Comparison of ENCODE assay signal across 8 cellular contexts in the genomic region with DNA sequence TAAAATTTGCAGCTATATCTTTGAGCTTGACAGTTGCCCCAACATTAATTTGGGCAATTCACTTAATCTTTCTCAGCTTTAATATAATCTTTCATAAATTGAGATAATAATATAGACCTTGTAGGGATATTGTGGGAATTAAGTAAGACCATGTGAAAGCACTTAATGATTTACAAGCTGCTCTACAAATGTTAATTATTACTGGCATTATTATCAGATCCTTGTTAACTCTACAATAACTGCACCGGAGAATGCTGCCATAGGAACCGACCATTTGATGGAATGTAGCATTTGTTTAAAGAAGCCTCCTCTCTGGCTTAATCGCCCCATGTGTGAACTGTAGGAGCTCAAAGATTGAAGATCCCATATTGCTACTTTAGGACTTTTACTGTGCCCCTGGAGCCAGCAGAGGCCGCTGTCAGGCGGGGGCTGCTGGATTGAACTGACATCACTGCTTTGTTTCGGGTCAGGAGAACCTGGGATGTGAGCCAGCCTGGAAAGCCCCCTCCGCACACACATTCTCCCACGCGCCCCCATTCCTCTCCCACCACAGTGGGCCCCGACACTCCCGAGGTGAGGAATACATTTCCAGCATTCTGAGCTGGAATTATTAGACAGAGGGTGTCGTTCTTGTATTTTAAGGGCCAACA.
DNase-seq lines count a peak whose midpoint lies in the region; ATAC-seq, FAIRE-seq and TF ChIP-seq lines count a peak whose summit lies in the region.

No MANE protein-coding gene starts in this region.

- no peaks in the 10 kb centered on the region for H3K9me1 ChIP-seq in IMR-90 (ENCODE audit: insufficient read depth, low read length)

- no peak overlapping the region for H3K18ac ChIP-seq in IMR-90 (ENCODE audit: low read depth, low read length)
- H3K18ac ChIP-seq in H1 (ENCODE audit: extremely low read depth, low read length), result no peak overlapping the region
- no peak overlapping the region for H3K18ac ChIP-seq in neuronal stem cell (ENCODE audit: low read length)

- no peak overlapping the region for H4K5ac ChIP-seq in IMR-90 (ENCODE audit: low read depth, low read length)
- H4K5ac ChIP-seq in H1 (ENCODE audit: insufficient read length, low read depth, low read length), result no peak overlapping the region

- H3K27ac ChIP-seq in IMR-90 (ENCODE audit: insufficient read depth, low read length) (no peak overlapping the region), H1 (ENCODE audit: low read depth, low read length) (no peak overlapping the region), neuronal stem cell (replicated peaks; ENCODE audit: low read length) (no peak overlapping the region)

- H3K36me3 ChIP-seq in IMR-90 (ENCODE audit: control insufficient read depth, insufficient read depth, low read length) (peaks cover 16% of the 10 kb centered on the region; the same call in 1 of the 2 replicates), H1 (ENCODE audit: control insufficient read depth in 2 of 4, insufficient read depth in 4 of 4, low read length in 3 of 4) (no peaks in the 10 kb centered on the region; a peak in 1 of 8 replicates), neuronal stem cell (replicated peaks in 1 of 2; ENCODE audit: control insufficient read depth in 2 of 2, insufficient read depth in 2 of 2, low read length in 2 of 2) (no peaks in the 10 kb centered on the region)

- no peak for FAIRE-seq in H1 (lab: Jason Lieb, UNC)

- CTCF ChIA-PET in IMR-90 (lab: Yijun Ruan, JAX) (interaction anchor here (0.5 to 1.5 kb wide), 6 partner anchors 9 to 517 kb away, joined by 3 to 11 read pairs (median 4); no protein-coding TSS in a partner anchor), H1 (lab: Charles Lee; ENCODE audit: partially characterized antibody) (interaction anchor here (0.6 to 3.0 kb wide), 53 partner anchors 9 to 1117 kb away, joined by 3 to 47 read pairs (median 4); no protein-coding TSS in a partner anchor)

- H4K8ac ChIP-seq in IMR-90 (ENCODE audit: low read depth in 2 of 2, low read length in 2 of 2), result no peak overlapping the region
- no peak overlapping the region for H4K8ac ChIP-seq in H1 (ENCODE audit: extremely low read depth, insufficient read depth, low read length)
- no peak overlapping the region for H4K8ac ChIP-seq in neuronal stem cell (ENCODE audit: low read depth, low read length)

- no peak overlapping the region for H4K91ac ChIP-seq in IMR-90 (ENCODE audit: insufficient read depth, low read depth, low read length)
- H4K91ac ChIP-seq in H1 (replicated peaks; ENCODE audit: insufficient read length, low read length), result no peak overlapping the region
- H4K91ac ChIP-seq in neuronal stem cell (ENCODE audit: low read depth, low read length, poor library complexity), result no peak overlapping the region

- H3K9ac ChIP-seq in IMR-90 (ENCODE audit: low read depth, low read length), result no peak overlapping the region
- H3K9ac ChIP-seq in H1 (replicated peaks in 1 of 4; ENCODE audit: extremely low read depth in 1 of 4, low read depth in 3 of 4, low read length in 3 of 4), result no peak overlapping the region
- no peak overlapping the region for H3K9ac ChIP-seq in neuronal stem cell (ENCODE audit: low read depth, low read length, poor library complexity)

- no peak overlapping the region for H3K4me3 ChIP-seq in IMR-90 (ENCODE audit: insufficient read depth, low read depth, low read length)
- H3K4me3 ChIP-seq in H1 (ENCODE audit: extremely low read depth in 1 of 4, insufficient read depth in 2 of 4, low read depth in 3 of 4, low read length in 4 of 4), result no peak overlapping the region
- H3K4me3 ChIP-seq in neuronal stem cell (ENCODE audit: low read length in 2 of 2), result no peak overlapping the region

- H3K27me3 ChIP-seq in IMR-90 (ENCODE audit: control insufficient read depth, insufficient read depth, low read length) (no peaks in the 10 kb centered on the region), H1 (replicated peaks in 1 of 4; ENCODE audit: control insufficient read depth in 3 of 4, extremely low read depth in 1 of 4, insufficient read depth in 3 of 4, low read length in 3 of 4) (no peaks in the 10 kb centered on the region), neuronal stem cell (ENCODE audit: control insufficient read depth in 3 of 3, insufficient read depth in 3 of 3, low read depth in 1 of 3, low read length in 3 of 3) (no peaks in the 10 kb centered on the region)

- no peak for TF ChIP-seq POLR2A in IMR-90 (IDR thresholded peaks at IDR 0.05; ENCODE audit: low read depth, low read length)
- no peak for TF ChIP-seq POLR2A in H1 (IDR thresholded peaks at IDR 0.05; ENCODE audit: control extremely low read depth in 1 of 2, low read depth in 2 of 2, low read length in 2 of 2)

- no peak overlapping the region for H3K4me2 ChIP-seq in IMR-90 (ENCODE audit: low read depth, low read length)
- H3K4me2 ChIP-seq in H1 (ENCODE audit: insufficient read depth in 1 of 2, low read depth in 2 of 2, low read length in 2 of 2), result no peak overlapping the region
- peak overlapping the region; percentile 23 for H3K4me2 ChIP-seq in neuronal stem cell (ENCODE audit: insufficient read depth, low read length, poor library complexity, severe bottlenecking)

- dilution Hi-C loops in IMR-90 (cut with HindIII; ENCODE audit: low sequenced_read_pairs, unreplicated experiment), result no loop called here

- H2AFZ ChIP-seq in IMR-90 (replicated peaks; ENCODE audit: low read length, poor library complexity) (peak overlapping the region; percentile 4), H1 (ENCODE audit: low read length) (peak overlapping the region; percentile 77; the same call in 1 of the 2 replicates), neuronal stem cell (ENCODE audit: low read length) (peak overlapping the region; percentile 70)

- H2BK20ac ChIP-seq in IMR-90 (ENCODE audit: low read depth, low read length), result no peak overlapping the region
- no peak overlapping the region for H2BK20ac ChIP-seq in H1 (ENCODE audit: low read length)

- H3K14ac ChIP-seq in IMR-90 (replicated peaks; ENCODE audit: low read depth, low read length) (no peak overlapping the region), H1 (ENCODE audit: insufficient read length) (no peak overlapping the region), neuronal stem cell (ENCODE audit: low read length) (no peak overlapping the region)

- no peak overlapping the region for H2BK120ac ChIP-seq in IMR-90 (ENCODE audit: low read depth, low read length)
- H2BK120ac ChIP-seq in H1 (replicated peaks; ENCODE audit: low read depth, low read length), result no peak overlapping the region
- H2BK120ac ChIP-seq in neuronal stem cell (ENCODE audit: low read depth, low read length), result no peak overlapping the region

- no peaks in the 10 kb centered on the region for H4K20me1 ChIP-seq in IMR-90 (ENCODE audit: insufficient read depth, low read length)
- no peaks in the 10 kb centered on the region for H4K20me1 ChIP-seq in H1 (replicated peaks in 1 of 2; ENCODE audit: control insufficient read depth in 1 of 2, insufficient read depth in 2 of 2, low read length in 2 of 2)

- intact Hi-C loops in IMR-90 (cut with micrococcal nuclease), result no loop called here

- no peak overlapping the region for H2BK15ac ChIP-seq in IMR-90 (ENCODE audit: low read depth, low read length)
- no peak overlapping the region for H2BK15ac ChIP-seq in H1 (ENCODE audit: low read length)
- H2BK15ac ChIP-seq in neuronal stem cell (ENCODE audit: low read length), result no peak overlapping the region

- H3K23ac ChIP-seq in IMR-90 (ENCODE audit: low read depth, low read length), result no peak overlapping the region
- no peak overlapping the region for H3K23ac ChIP-seq in H1 (ENCODE audit: insufficient read length)
- H3K23ac ChIP-seq in neuronal stem cell (ENCODE audit: low read depth, low read length, poor library complexity), result no peak overlapping the region

- peak; percentile 60 for TF ChIP-seq RAD21 in IMR-90 (IDR thresholded peaks at IDR 0.05; ENCODE audit: low read length)
- TF ChIP-seq RAD21 in H1 (IDR thresholded peaks at IDR 0.05 in 1 of 2, conservative IDR thresholded peaks at IDR 0.05 in 1 of 2; ENCODE audit: low read depth in 2 of 2, low read length in 2 of 2), result peak; percentile 74 to 84

- H2AK9ac ChIP-seq in IMR-90 (replicated peaks; ENCODE audit: low read depth, low read length, poor library complexity), result no peak overlapping the region

- no TSS peak for BruUV-seq in IMR-90 (replicated peaks; lab: Mats Ljungman, UMichigan)

- no CpG with 5 or more reads among the region's 12 CpGs for WGBS in IMR-90 (ENCODE audit: extremely low coverage in 2 of 2, insufficient read length in 1 of 2), 2 experiments
- 37% methylated on average over 12 of the region's 12 CpGs; no CpG with 5 or more reads in 1 of the 2 experiments for WGBS in H1 (ENCODE audit: extremely low coverage in 1 of 2, insufficient coverage in 1 of 2, insufficient read length in 1 of 2, insufficient replicate concordance in 2 of 2, low coverage in 1 of 2, low lambda C conversion rate in 2 of 2, missing lambda C conversion rate in 1 of 2), 2 experiments
- no CpG with 5 or more reads among the region's 12 CpGs for WGBS in neuronal stem cell (ENCODE audit: extremely low coverage in 2 of 2, insufficient read length in 2 of 2, insufficient replicate concordance in 1 of 2), 2 donors

- TF ChIP-seq CTCF in IMR-90 (conservative IDR thresholded peaks at IDR 0.05; ENCODE audit: low read depth, low read length), result peak; percentile 62
- TF ChIP-seq CTCF in H1 (IDR thresholded peaks at IDR 0.05; ENCODE audit: control extremely low read depth in 1 of 3, insufficient read depth in 1 of 3, low read depth in 1 of 3, low read length in 3 of 3), result peak; percentile 78 to 82 (median 78)

- H3K9me3 ChIP-seq in IMR-90 (ENCODE audit: control insufficient read depth, insufficient read depth, low read length), result no peaks in the 10 kb centered on the region
- peaks cover 0 to 2% of the 10 kb centered on the region in 2 experiments; a peak in 1 of 4 replicates for H3K9me3 ChIP-seq in H1 (ENCODE audit: insufficient read depth in 2 of 2, low read depth in 1 of 2, low read length in 1 of 2)
- H3K9me3 ChIP-seq in neuronal stem cell (replicated peaks in 1 of 2; ENCODE audit: control insufficient read depth in 2 of 2, insufficient read depth in 1 of 2, low read depth in 1 of 2, low read length in 2 of 2), result no peaks in the 10 kb centered on the region

- ATAC-seq in IMR-90 (ENCODE audit: low read depth) (peak; percentile 66), HG02840 (IDR thresholded peaks at IDR 0.05; ENCODE audit: low FRiP score, unreplicated experiment) (no peak)

- H3K56ac ChIP-seq in IMR-90 (ENCODE audit: extremely low read depth, insufficient read depth, low read length) (no peak overlapping the region), H1 (replicated peaks; ENCODE audit: insufficient read length, low read depth, low read length) (no peak overlapping the region)

- H3K79me1 ChIP-seq in IMR-90 (ENCODE audit: low read depth in 1 of 2, low read length in 2 of 2), result no peaks in the 10 kb centered on the region
- H3K79me1 ChIP-seq in H1 (ENCODE audit: low read depth, low read length), result no peaks in the 10 kb centered on the region
- H3K79me1 ChIP-seq in neuronal stem cell (ENCODE audit: low read depth, low read length), result no peaks in the 10 kb centered on the region

- H3K4ac ChIP-seq in IMR-90 (ENCODE audit: low read depth, low read length) (no peak overlapping the region), H1 (replicated peaks; ENCODE audit: insufficient read length, low read depth, low read length) (no peak overlapping the region), neuronal stem cell (ENCODE audit: low read length) (no peak overlapping the region)

- TF ChIP-seq EP300 in H1 (IDR thresholded peaks at IDR 0.05; ENCODE audit: borderline replicate concordance in 1 of 2, low read depth in 2 of 2, low read length in 2 of 2), result 0 out of 3 replicates have a peak, but pooled peaks of 1 of the 2 experiments have one; percentile 19

- POLR2A ChIA-PET in IMR-90 (lab: Charles Lee; ENCODE audit: unreplicated experiment) (interaction anchor here (0.6 kb wide), 1 partner anchor 184 kb away, joined by 4 read pairs; no protein-coding TSS in a partner anchor), H1 (lab: Charles Lee; ENCODE audit: partially characterized antibody) (interaction anchor here (0.6 kb wide), 1 partner anchor 448 kb away, joined by 4 read pairs; no protein-coding TSS in a partner anchor)

- peak; percentile 52 for DNase-seq in GM03348 (ENCODE audit: low spot score)
- DNase-seq in IMR-90, result peak; percentile 41
- DNase-seq in H1 (ENCODE audit: low read depth in 1 of 2, low spot score in 2 of 2), result peak; percentile 29 to 76
- peak; percentile 31 for DNase-seq in neuronal stem cell (ENCODE audit: low spot score)
- DNase-seq in LoVo (ENCODE audit: low spot score), result no peak
- DNase-seq in NCI-H1436 treated with DMSO at 0.1 percent for 48 hours (lab: John Stamatoyannopoulos, UW), result no peak
- DNase-seq in SIG-M5 treated with dmso at 0.1 percent for 504 hours (lab: John Stamatoyannopoulos, UW; ENCODE audit: unreplicated experiment), result no peak

- H2BK5ac ChIP-seq in IMR-90 (ENCODE audit: low read depth, low read length, poor library complexity, severe bottlenecking) (no peak overlapping the region), H1 (ENCODE audit: low read depth, low read length) (no peak overlapping the region), neuronal stem cell (ENCODE audit: low read length) (no peak overlapping the region)

- in situ Hi-C loops in IMR-90 (cut with MboI; ENCODE audit: low sequenced_read_pairs), result no loop called here

- H3K4me1 ChIP-seq in IMR-90 (ENCODE audit: control insufficient read depth, insufficient read depth, low read length), result no peaks in the 10 kb centered on the region
- H3K4me1 ChIP-seq in H1 (replicated peaks in 1 of 4; ENCODE audit: control insufficient read depth in 3 of 4, insufficient read depth in 4 of 4, low read length in 3 of 4), result no peaks in the 10 kb centered on the region
- H3K4me1 ChIP-seq in neuronal stem cell (ENCODE audit: control insufficient read depth in 2 of 2, insufficient read depth in 1 of 2, low read depth in 1 of 2, low read length in 2 of 2), result peaks cover 0 to 2% of the 10 kb centered on the region in 2 donors

- no peaks in the 10 kb centered on the region for H3K79me2 ChIP-seq in H1 (ENCODE audit: control insufficient read depth in 1 of 2, insufficient read depth in 2 of 2, low read length in 2 of 2)

- no peak overlapping the region for H2BK12ac ChIP-seq in H1 (ENCODE audit: low read depth, low read length)
- H2BK12ac ChIP-seq in neuronal stem cell (ENCODE audit: low read length), result no peak overlapping the region

- no peak overlapping the region for H2AK5ac ChIP-seq in IMR-90 (ENCODE audit: low read depth, low read length)
- no peak overlapping the region for H2AK5ac ChIP-seq in H1 (ENCODE audit: low read depth, low read length)
- H2AK5ac ChIP-seq in neuronal stem cell (ENCODE audit: low read depth, low read length), result no peak overlapping the region

- H3K23me2 ChIP-seq in H1 (ENCODE audit: low read depth, low read length), result no peaks in the 10 kb centered on the region

Comparison
In these comparisons a context has a peak if more than half of its experiments do, and no peak if none do; other contexts are left out.
1. DNase-seq: peak in GM03348 (single experiment), IMR-90 (single experiment), H1 (2 of 2) and neuronal stem cell (single experiment); none in LoVo (single experiment), NCI-H1436 treated with DMSO at 0.1 percent for 48 hours (single experiment) and SIG-M5 treated with dmso at 0.1 percent for 504 hours (single experiment).
2. H2AFZ ChIP-seq: peak in every context shown above with its lines; median percentile 77 in H1; 70 in neuronal stem cell; 4 in IMR-90.